In genomic region chr15:32898414-32898813, GRCh38 we compare ENCODE assay signal across 15 cellular contexts.
"Had no signal": no experiment of that assay in that cellular context is flagged by ENCODE, and none has a peak within 500 bp of the region (broad histone marks: within the 10 kb centered on the region; RNA-seq: fewer than 3 reads in every experiment).

No MANE protein-coding gene starts in this region.

- FAIRE-seq: frontal cortex, pancreas had no signal

- H3K9me3 ChIP-seq: colonic mucosa, heart left ventricle, pancreas had no signal

- H3K36me3 ChIP-seq: colonic mucosa, pancreas, WERI-Rb-1 had no signal

- H3K36me3 Mint-ChIP-seq: activated naive CD4-positive, alpha-beta T cell treated with anti-CD3 and anti-CD28 coated beads, Interleukin-2, amount 10 ng/mL, durations not matched to agents 7 days and 5 days had no signal

- H3K27me3 Mint-ChIP-seq: activated T-helper 17 cell treated with anti-CD3 and anti-CD28 coated beads, Interleukin-2, amount 50 U/mL, for 72 hours had no signal

- H3K27ac Mint-ChIP-seq: activated naive CD4-positive, alpha-beta T cell treated with anti-CD3 and anti-CD28 coated beads, Interleukin-2, amount 10 ng/mL, durations not matched to agents 7 days and 5 days; activated T-helper 17 cell treated with anti-CD3 and anti-CD28 coated beads, Interleukin-2, amount 50 U/mL, for 72 hours had no signal

- ATAC-seq: activated T-helper 17 cell treated with anti-CD3 and anti-CD28 coated beads, Interleukin-2, amount 50 U/mL, for 72 hours; heart left ventricle; left ventricle myocardium superior had no signal

- H3K4me3 Mint-ChIP-seq: activated naive CD4-positive, alpha-beta T cell treated with anti-CD3 and anti-CD28 coated beads, Interleukin-2, amount 10 ng/mL, durations not matched to agents 7 days and 5 days; activated T-helper 17 cell treated with anti-CD3 and anti-CD28 coated beads, Interleukin-2, amount 50 U/mL, for 72 hours had no signal

- H3K27me3 ChIP-seq: colonic mucosa, heart left ventricle, pancreas had no signal

- H3K27ac ChIP-seq: colonic mucosa, heart left ventricle, pancreas, WERI-Rb-1 had no signal

- DNase-seq: activated CD4-positive, alpha-beta T cell treated with anti-CD3 and anti-CD28 coated beads for 4 hours; activated CD8-positive, alpha-beta memory T cell treated with anti-CD3 and anti-CD28 coated beads for 24 hours; activated naive CD4-positive, alpha-beta T cell treated with anti-CD3 and anti-CD28 coated beads, Interleukin-2, amount 10 ng/mL, durations not matched to agents 7 days and 5 days; effector CD4-positive, alpha-beta T cell; heart left ventricle; left ventricle myocardium superior; pancreas; stimulated activated CD4-positive, alpha-beta T cell treated with anti-CD3 and anti-CD28 coated beads, Interleukin-12 subunit alpha, Interleukin-12 subunit beta, amount 100 ng/mL, for 4 hours; stimulated activated naive CD4-positive, alpha-beta T cell; T-helper 9 cell; trophoblast cell; WERI-Rb-1 had no signal

- H3K4me3 ChIP-seq: colonic mucosa, heart left ventricle, pancreas had no signal

- H3K4me1 ChIP-seq: colonic mucosa, heart left ventricle, pancreas had no signal

- H3K4me1 Mint-ChIP-seq: activated naive CD4-positive, alpha-beta T cell treated with anti-CD3 and anti-CD28 coated beads, Interleukin-2, amount 10 ng/mL, durations not matched to agents 7 days and 5 days; activated T-helper 17 cell treated with anti-CD3 and anti-CD28 coated beads, Interleukin-2, amount 50 U/mL, for 72 hours had no signal

- H3K9me3 Mint-ChIP-seq: activated naive CD4-positive, alpha-beta T cell treated with anti-CD3 and anti-CD28 coated beads, Interleukin-2, amount 10 ng/mL, durations not matched to agents 7 days and 5 days; activated T-helper 17 cell treated with anti-CD3 and anti-CD28 coated beads, Interleukin-2, amount 50 U/mL, for 72 hours had no signal
